8 cellular contexts compared by ENCODE assay signal in genomic region chr1:181936768-181937581, GRCh38.
A peak's percentile ranks its signal among the peaks of the same experiment; 100 is the strongest.
DNase-seq lines count a peak whose midpoint lies in the region; ATAC-seq and TF ChIP-seq lines count a peak whose summit lies in the region.

No MANE protein-coding gene starts in this region.

- ATAC-seq in GM18858 (IDR thresholded peaks at IDR 0.05; ENCODE audit: unreplicated experiment) = peak; percentile 83
- ATAC-seq in HG02938 (IDR thresholded peaks at IDR 0.05; ENCODE audit: unreplicated experiment) = peak; percentile 89
- peak; percentile 83 to 92 (median 88) for ATAC-seq in right lobe of liver
- peak; percentile 60 to 73 for ATAC-seq in upper lobe of left lung (ENCODE audit: low FRiP score in 2 of 2)

- TF ChIP-seq POLR2A in right lobe of liver (IDR thresholded peaks at IDR 0.05) (no peak), upper lobe of left lung (IDR thresholded peaks at IDR 0.05) (no peak)

- DNase-seq in NCI-H1105 treated with DMSO at 0.1 percent for 48 hours (lab: John Stamatoyannopoulos, UW) (peak; percentile 87), SJCRH30 (peak; percentile 51 to 77), brain microvascular endothelial cell (no peak), right lobe of liver (peak in 1 of 3 donors; percentile 27), upper lobe of left lung (peak in 1 of 2 donors; percentile 43)

- H3K4me1 ChIP-seq in BLaER1 (0 out of 2 replicates have a peak, but pooled peaks cover 4% of the 10 kb centered on the region), SJCRH30 (no peaks in the 10 kb centered on the region), right lobe of liver (no peaks in the 10 kb centered on the region), upper lobe of left lung (no peaks in the 10 kb centered on the region)

- TF ChIP-seq EP300 in upper lobe of left lung (IDR thresholded peaks at IDR 0.05) = no peak

- in situ Hi-C loops in brain microvascular endothelial cell (cut with HindIII; ENCODE audit: low pct_ligation_motif_present, low sequenced_read_pairs) = no loop called here

- H3K27ac ChIP-seq in BLaER1 (no peak overlapping the region), SJCRH30 (no peak overlapping the region), brain microvascular endothelial cell (no peak overlapping the region), right lobe of liver (no peak overlapping the region), upper lobe of left lung (no peak overlapping the region)

- TF ChIP-seq CTCF in brain microvascular endothelial cell (IDR thresholded peaks at IDR 0.05; ENCODE audit: low read depth, low read length, missing control alignments) (peak; percentile 13), right lobe of liver (IDR thresholded peaks at IDR 0.05) (peak; percentile 31 to 58 (median 45)), upper lobe of left lung (IDR thresholded peaks at IDR 0.05) (peak in 5 of 6 experiments; percentile 23 to 71 (median 52))

- H3K4me2 ChIP-seq in BLaER1 = peak overlapping the region; percentile 25; the same call in 1 of the 2 replicates

- intact Hi-C loops in right lobe of liver (cut with DNase I) = no loop called here

- H3K27me3 ChIP-seq in BLaER1 = no peaks in the 10 kb centered on the region
- H3K27me3 ChIP-seq in SJCRH30 = no peaks in the 10 kb centered on the region
- no peaks in the 10 kb centered on the region for H3K27me3 ChIP-seq in brain microvascular endothelial cell (replicated peaks)
- H3K27me3 ChIP-seq in right lobe of liver = no peaks in the 10 kb centered on the region
- H3K27me3 ChIP-seq in upper lobe of left lung = no peaks in the 10 kb centered on the region

- H3K9ac ChIP-seq in BLaER1 = no peak overlapping the region

- H3K36me3 ChIP-seq in BLaER1 = no peaks in the 10 kb centered on the region
- H3K36me3 ChIP-seq in SJCRH30 = no peaks in the 10 kb centered on the region
- no peaks in the 10 kb centered on the region for H3K36me3 ChIP-seq in brain microvascular endothelial cell (replicated peaks)
- H3K36me3 ChIP-seq in right lobe of liver = no peaks in the 10 kb centered on the region
- no peaks in the 10 kb centered on the region for H3K36me3 ChIP-seq in upper lobe of left lung

- H3K9me3 ChIP-seq in BLaER1 = no peaks in the 10 kb centered on the region
- H3K9me3 ChIP-seq in SJCRH30 (replicated peaks) = no peaks in the 10 kb centered on the region
- H3K9me3 ChIP-seq in right lobe of liver = no peaks in the 10 kb centered on the region
- no peaks in the 10 kb centered on the region for H3K9me3 ChIP-seq in upper lobe of left lung

- 18% methylated on average over 9 of the region's 9 CpGs for WGBS in right lobe of liver (ENCODE audit: insufficient coverage, low coverage, low lambda C conversion rate, missing lambda C conversion rate)
- 19 to 25% methylated on average over 9 of the region's 9 CpGs for WGBS in upper lobe of left lung, 2 donors

- no peaks in the 10 kb centered on the region for H4K20me1 ChIP-seq in BLaER1

- no peak overlapping the region for H3K4me3 ChIP-seq in BLaER1
- H3K4me3 ChIP-seq in SJCRH30 = no peak overlapping the region
- no peak overlapping the region for H3K4me3 ChIP-seq in brain microvascular endothelial cell (ENCODE audit: low read depth, low read length)
- no peak overlapping the region for H3K4me3 ChIP-seq in right lobe of liver
- no peak overlapping the region for H3K4me3 ChIP-seq in upper lobe of left lung
